Comparison of ENCODE assay signal across 15 cellular contexts in the genomic region with DNA sequence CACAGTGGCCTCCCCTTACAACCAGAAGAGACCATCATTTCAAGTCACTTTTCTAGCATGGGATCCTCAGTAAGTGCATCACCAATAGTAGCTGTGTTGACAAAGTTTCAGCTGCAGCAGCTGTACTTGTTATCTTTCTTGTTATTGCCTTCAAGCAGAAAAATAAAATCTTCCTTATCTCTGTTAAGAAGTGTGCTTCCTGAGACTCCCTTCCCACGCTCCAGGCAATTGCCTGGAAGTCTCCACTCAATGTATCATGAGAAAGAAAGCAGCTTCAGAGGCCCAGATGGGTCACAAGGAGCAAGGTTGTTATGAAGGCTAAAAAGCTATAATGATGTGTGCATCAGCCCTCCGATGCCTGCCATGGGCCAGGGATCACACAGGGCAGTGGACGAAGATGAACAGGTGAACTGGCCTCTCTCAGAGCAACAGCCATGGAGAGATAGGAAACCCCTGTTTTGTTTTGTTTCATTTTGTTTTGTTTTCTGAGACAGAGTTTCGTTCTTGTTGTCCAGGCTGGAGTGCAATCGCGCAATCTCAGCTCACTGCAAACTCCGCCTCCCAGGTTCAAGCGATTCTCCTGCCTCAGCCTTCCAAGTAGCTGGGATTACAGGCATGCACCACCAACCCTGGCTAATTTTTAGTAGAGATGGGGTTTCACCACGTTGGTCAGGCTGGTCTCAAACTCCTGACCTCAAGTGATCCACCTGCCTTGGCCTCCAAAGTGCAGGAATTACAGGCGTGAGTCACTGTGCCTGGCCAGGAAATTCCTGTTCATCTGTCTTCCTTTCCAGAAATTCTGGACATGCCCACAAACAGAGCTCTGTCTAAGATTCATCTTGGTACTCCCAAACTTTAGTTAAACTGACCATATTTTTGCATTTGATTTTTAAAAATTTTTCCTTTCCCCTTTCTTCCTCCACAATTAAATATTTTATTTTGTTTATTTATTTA.
DNase-seq lines count a peak whose midpoint lies in the region; ATAC-seq and TF ChIP-seq lines count a peak whose summit lies in the region.
"Had no signal": no experiment of that assay in that cellular context is flagged by ENCODE, and none has a peak within 500 bp of the region (broad histone marks: within the 10 kb centered on the region; RNA-seq: fewer than 3 reads in every experiment).

No MANE protein-coding gene starts in this region.

- peak; percentile 14 for ATAC-seq in left ventricle myocardium superior
- ATAC-seq in Right ventricle myocardium superior (ENCODE audit: poor library complexity), result no peak
- peak; percentile 28 to 73 (median 61) for ATAC-seq in right lobe of liver
- ATAC-seq in GM21529 (IDR thresholded peaks at IDR 0.05; ENCODE audit: unreplicated experiment), result no peak
- ATAC-seq in HG02798 (IDR thresholded peaks at IDR 0.05; ENCODE audit: poor library complexity, unreplicated experiment), result no peak
- ATAC-seq: HCT116 had no signal

- H3K9me3 ChIP-seq in right lobe of liver (no peaks in the 10 kb centered on the region), uterus (no peaks in the 10 kb centered on the region)

- H3K36me3 ChIP-seq in right lobe of liver (no peaks in the 10 kb centered on the region), uterus (no peaks in the 10 kb centered on the region)

- H3K27me3 ChIP-seq in right lobe of liver (no peaks in the 10 kb centered on the region), uterus (no peaks in the 10 kb centered on the region)

- no peak overlapping the region for H3K4me3 ChIP-seq in right lobe of liver
- no peak overlapping the region for H3K4me3 ChIP-seq in uterus

- 70% methylated on average over 4 of the region's 10 CpGs for WGBS in right lobe of liver (ENCODE audit: insufficient coverage, low coverage, low lambda C conversion rate, missing lambda C conversion rate)

- no peak for TF ChIP-seq CTCF in right lobe of liver (IDR thresholded peaks at IDR 0.05)
- no peak for TF ChIP-seq CTCF in uterus (IDR thresholded peaks at IDR 0.05)

- H3K4me1 ChIP-seq in right lobe of liver (no peaks in the 10 kb centered on the region), uterus (peaks cover 12 to 25% of the 10 kb centered on the region in 2 donors)

- H3K27ac ChIP-seq in right lobe of liver, result no peak overlapping the region
- H3K27ac ChIP-seq in uterus, result peak overlapping the region; percentile 73 to 78
- H3K27ac ChIP-seq: RWPE1 had no signal

- TF ChIP-seq POLR2A in right lobe of liver (IDR thresholded peaks at IDR 0.05) (no peak), uterus (IDR thresholded peaks at IDR 0.05) (no peak)

- DNase-seq in left ventricle myocardium superior, result no peak
- DNase-seq in Right ventricle myocardium superior, result no peak
- peak; percentile 29 for DNase-seq in dermis blood vessel endothelial cell
- no peak for DNase-seq in right lobe of liver
- peak in 1 of 2 donors; percentile 57 for DNase-seq in uterus
- no peak for DNase-seq in inferior parietal cortex (ENCODE audit: extremely low spot score)
- DNase-seq: COR-L47, DMS153, NCI-H1436 treated with DMSO at 0.1 percent for 48 hours, NCI-H2081, NCI-H526 had no signal

- intact Hi-C loops in left ventricle myocardium superior (cut with micrococcal nuclease), result no loop called here
- intact Hi-C loops in Right ventricle myocardium superior (cut with DNase I), result no loop called here
- intact Hi-C loops in right lobe of liver (cut with DNase I), result no loop called here
- intact Hi-C loops in uterus (cut with DNase I; ENCODE audit: low total_unique reads), result no loop called here

Comparison
In these comparisons a context has a peak if more than half of its experiments do, and no peak if none do; other contexts are left out.
1. ATAC-seq: peak in left ventricle myocardium superior (single experiment) and right lobe of liver (4 of 4); none in Right ventricle myocardium superior (single experiment), GM21529 (single experiment) and HG02798 (single experiment).
2. H3K27ac ChIP-seq: peak in uterus (2 of 2); none in right lobe of liver (0 of 3).